In genomic region chrX:130555341-130555740, GRCh38 we compare ENCODE assay signal across 15 cellular contexts.
"Had no signal": no experiment of that assay in that cellular context is flagged by ENCODE, and none has a peak within 500 bp of the region (broad histone marks: within the 10 kb centered on the region; RNA-seq: fewer than 3 reads in every experiment).

No MANE protein-coding gene starts in this region.

- H3K79me2 ChIP-seq: hepatocyte had no signal

- H3K36me3 Mint-ChIP-seq: activated naive CD4-positive, alpha-beta T cell treated with anti-CD3 and anti-CD28 coated beads, Interleukin-2, amount 50 U/mL, for 72 hours; type B pancreatic cell had no signal

- H3K9me3 ChIP-seq: breast epithelium, pancreas, suprapubic skin had no signal

- H3K4me3 Mint-ChIP-seq: type B pancreatic cell had no signal

- H3K27ac Mint-ChIP-seq: activated naive CD4-positive, alpha-beta T cell treated with anti-CD3 and anti-CD28 coated beads, Interleukin-2, amount 50 U/mL, for 72 hours; type B pancreatic cell had no signal

- H3K4me1 ChIP-seq: breast epithelium, pancreas, suprapubic skin had no signal

- H2AFZ ChIP-seq: hepatocyte had no signal

- H3K27ac ChIP-seq: hepatocyte, pancreas, suprapubic skin had no signal

- H3K4me3 ChIP-seq: breast epithelium, hepatocyte, pancreas, suprapubic skin had no signal

- H3K27me3 ChIP-seq: hepatocyte, suprapubic skin had no signal

- H3K9me3 Mint-ChIP-seq: activated naive CD4-positive, alpha-beta T cell treated with anti-CD3 and anti-CD28 coated beads, Interleukin-2, amount 50 U/mL, for 72 hours; type B pancreatic cell had no signal

- H3K4me2 ChIP-seq: hepatocyte had no signal

- H3K36me3 ChIP-seq: breast epithelium, pancreas, suprapubic skin had no signal

- DNase-seq: activated CD4-positive, alpha-beta T cell treated with anti-CD3 and anti-CD28 coated beads, Interleukin-2, amount 50 U/mL, for 4 hours; activated CD4-positive, CD25-positive, alpha-beta regulatory T cell treated with anti-CD3 and anti-CD28 coated beads, Interleukin-2, amount 50 U/mL, for 72 hours; activated effector memory CD4-positive, alpha-beta T cell treated with Interleukin-2 at 50 U/mL for 16 hours; activated T-cell treated with anti-CD3 and anti-CD28 coated beads, Interleukin-2, amount 50 U/mL, for 1 hour; kidney; pancreas; stimulated activated CD4-positive, alpha-beta T cell treated with anti-CD3 and anti-CD28 coated beads, Interleukin-4, amount 100 ng/mL, for 1 hour; stimulated activated CD8-positive, alpha-beta memory T cell treated with anti-CD3 and anti-CD28 coated beads, Interleukin-4, amount 100 ng/mL, for 48 hours; stimulated activated naive CD8-positive, alpha-beta T cell treated with anti-CD3 and anti-CD28 coated beads, Interleukin-15, Interleukin-2, amounts not matched to agents 100 U/mL and 50 U/mL, for 24 hours had no signal

- ATAC-seq: activated naive CD4-positive, alpha-beta T cell treated with anti-CD3 and anti-CD28 coated beads, Interleukin-2, amount 50 U/mL, for 72 hours; esophagus mucosa; pancreas; stimulated activated naive CD8-positive, alpha-beta T cell treated with anti-CD3 and anti-CD28 coated beads, Interleukin-15, Interleukin-2, amounts not matched to agents 100 U/mL and 50 U/mL, for 24 hours had no signal

- FAIRE-seq: kidney, pancreas had no signal
